In genomic region chr5:63596254-63596653, GRCh38 we compare ENCODE assay signal across 27 cellular contexts.
"Had no signal": no experiment of that assay in that cellular context is flagged by ENCODE, and none has a peak within 500 bp of the region (broad histone marks: within the 10 kb centered on the region; RNA-seq: fewer than 3 reads in every experiment).

No MANE protein-coding gene starts in this region.

- H3K4me1 ChIP-seq: left ventricle myocardium inferior, neural progenitor cell, parathyroid adenoma, psoas muscle, right atrium auricular region, suprapubic skin, tibial artery, upper lobe of right lung had no signal

- H3K79me2 ChIP-seq: hepatocyte, parathyroid adenoma had no signal

- H2AFZ ChIP-seq: hepatocyte, neural progenitor cell, parathyroid adenoma had no signal

- DNase-seq: islet precursor cell; left ventricle myocardium inferior; midbrain; mucosa of descending colon; naive thymus-derived CD8-positive, alpha-beta T cell; nephron progenitor cell; occipital lobe; psoas muscle; stimulated activated CD4-positive, alpha-beta T cell treated with anti-CD3 and anti-CD28 coated beads, Interleukin-12 subunit alpha, Interleukin-12 subunit beta, amount 100 ng/mL, for 4 hours; stimulated activated CD4-positive, alpha-beta T cell treated with anti-CD3 and anti-CD28 coated beads, Interleukin-15, amount 100 ng/mL, for 24 hours; stimulated activated CD4-positive, alpha-beta T cell treated with anti-CD3 and anti-CD28 coated beads, Interleukin-4, amount 100 ng/mL, for 24 hours; stimulated activated naive CD4-positive, alpha-beta T cell; tibial artery; trophoblast cell; upper lobe of right lung had no signal

- H3K9ac ChIP-seq: neural progenitor cell, parathyroid adenoma had no signal

- H3K4me3 ChIP-seq: hepatocyte, left ventricle myocardium inferior, lung, mucosa of descending colon, neural progenitor cell, psoas muscle, right atrium auricular region, skin epidermis, suprapubic skin, thoracic aorta, tibial artery, upper lobe of right lung had no signal

- H3K27ac Mint-ChIP-seq: naive thymus-derived CD8-positive, alpha-beta T cell; nephron progenitor cell; neural progenitor cell; stimulated activated effector memory CD8-positive, alpha-beta T cell treated with anti-CD3 and anti-CD28 coated beads, Interleukin-12 subunit alpha, Interleukin-12 subunit beta, amount 100 ng/mL, for 72 hours; stimulated activated naive CD8-positive, alpha-beta T cell treated with anti-CD3 and anti-CD28 coated beads, Interleukin-15, Interleukin-2, amounts not matched to agents 100 ng/mL and 50 ng/mL, for 24 hours had no signal

- H3K9me3 ChIP-seq: neutrophil, psoas muscle, thoracic aorta, tibial artery had no signal

- H3K27ac ChIP-seq: hepatocyte, left ventricle myocardium inferior, neural progenitor cell, neutrophil, parathyroid adenoma, psoas muscle, right atrium auricular region, skin epidermis, suprapubic skin, thoracic aorta, tibial artery, upper lobe of right lung had no signal

- H3K36me3 Mint-ChIP-seq: naive thymus-derived CD8-positive, alpha-beta T cell; neural progenitor cell; stimulated activated effector memory CD8-positive, alpha-beta T cell treated with anti-CD3 and anti-CD28 coated beads, Interleukin-12 subunit alpha, Interleukin-12 subunit beta, amount 100 ng/mL, for 72 hours had no signal

- H3K27me3 Mint-ChIP-seq: naive thymus-derived CD8-positive, alpha-beta T cell; stimulated activated naive CD8-positive, alpha-beta T cell treated with anti-CD3 and anti-CD28 coated beads, Interleukin-15, Interleukin-2, amounts not matched to agents 100 ng/mL and 50 ng/mL, for 24 hours had no signal

- ATAC-seq: mucosa of descending colon; naive thymus-derived CD8-positive, alpha-beta T cell; psoas muscle; sciatic nerve; stimulated activated effector memory CD8-positive, alpha-beta T cell treated with anti-CD3 and anti-CD28 coated beads, Interleukin-12 subunit alpha, Interleukin-12 subunit beta, amount 100 ng/mL, for 72 hours; upper lobe of right lung had no signal

- H3K4me1 Mint-ChIP-seq: naive thymus-derived CD8-positive, alpha-beta T cell; nephron progenitor cell; neural progenitor cell; stimulated activated effector memory CD8-positive, alpha-beta T cell treated with anti-CD3 and anti-CD28 coated beads, Interleukin-12 subunit alpha, Interleukin-12 subunit beta, amount 100 ng/mL, for 72 hours had no signal

- H3K4me3 Mint-ChIP-seq: naive thymus-derived CD8-positive, alpha-beta T cell; nephron progenitor cell; neural progenitor cell; stimulated activated effector memory CD8-positive, alpha-beta T cell treated with anti-CD3 and anti-CD28 coated beads, Interleukin-12 subunit alpha, Interleukin-12 subunit beta, amount 100 ng/mL, for 72 hours; stimulated activated naive CD8-positive, alpha-beta T cell treated with anti-CD3 and anti-CD28 coated beads, Interleukin-15, Interleukin-2, amounts not matched to agents 100 ng/mL and 50 ng/mL, for 24 hours had no signal

- H3K9me3 Mint-ChIP-seq: neural progenitor cell had no signal

- H3K36me3 ChIP-seq: left ventricle myocardium inferior, neural progenitor cell, neutrophil, right atrium auricular region, suprapubic skin, thoracic aorta, tibial artery, upper lobe of right lung had no signal

- H3K4me2 ChIP-seq: hepatocyte, neural progenitor cell had no signal

- H3K27me3 ChIP-seq: hepatocyte, neural progenitor cell, neutrophil, right atrium auricular region, suprapubic skin, tibial artery, upper lobe of right lung had no signal
